In genomic region chr17:19647697-19648474, GRCh38 we compare ENCODE assay signal across 8 cellular contexts. TPM values are rescaled to one million over a fixed set of nuclear protein-coding genes. Genes with fewer than 3 reads are reported as not detected.
DNase-seq lines count a peak whose midpoint lies in the region; ATAC-seq and TF ChIP-seq lines count a peak whose summit lies in the region.

No MANE protein-coding gene starts in this region.

- H3K27ac ChIP-seq in HUES48 (ENCODE audit: low read depth, low read length) (peak overlapping the region; percentile 91), ascending aorta (peak overlapping the region; percentile 97 to 99), right cardiac atrium (ENCODE audit: low read length) (peak overlapping the region; percentile 96)

- 2% methylated on average over 37 of the region's 37 CpGs for WGBS in right cardiac atrium

- peak overlapping the region; percentile 79 for H3K9ac ChIP-seq in HUES48 (ENCODE audit: low read depth, low read length)

- TF ChIP-seq CTCF in ascending aorta (IDR thresholded peaks at IDR 0.05) = no peak

- 0 out of 2 replicates have a peak, but pooled peaks cover 5% of the 10 kb centered on the region for H3K27me3 ChIP-seq in HUES48 (ENCODE audit: control insufficient read depth, insufficient read depth, low read length)
- no peaks in the 10 kb centered on the region for H3K27me3 ChIP-seq in ascending aorta
- no peaks in the 10 kb centered on the region for H3K27me3 ChIP-seq in right cardiac atrium (ENCODE audit: control insufficient read depth, insufficient read depth)

- peaks cover 15% of the 10 kb centered on the region for H3K36me3 ChIP-seq in HUES48 (ENCODE audit: control insufficient read depth, insufficient read depth, low read length)
- H3K36me3 ChIP-seq in ascending aorta = no peaks in the 10 kb centered on the region

- H3K9me3 ChIP-seq in HUES48 (ENCODE audit: control insufficient read depth, insufficient read depth, low read length) (no peaks in the 10 kb centered on the region), ascending aorta (no peaks in the 10 kb centered on the region), right cardiac atrium (ENCODE audit: control insufficient read depth, low read length) (no peaks in the 10 kb centered on the region)

- DNase-seq in DMS 273 treated with DMSO at 0.1 percent for 48 hours (lab: John Stamatoyannopoulos, UW) (peak; percentile 25), SHP77 treated with DMSO at 0.1 percent for 48 hours (lab: John Stamatoyannopoulos, UW) (peak; percentile 91), ascending aorta (ENCODE audit: low spot score in 2 of 2) (peak; percentile 29 to 90), right cardiac atrium (peak; percentile 80 to 88 (median 86)), posterior cingulate gyrus (peak; percentile 55 to 95 (median 68))
- DNase-seq in effector CD8-positive, alpha-beta T cell (lab: John Stamatoyannopoulos, UW) = no peak

- H3K4me1 ChIP-seq in HUES48 (ENCODE audit: control insufficient read depth, insufficient read depth, low read length) = peaks cover 46% of the 10 kb centered on the region
- peaks cover 11 to 35% of the 10 kb centered on the region in 2 donors for H3K4me1 ChIP-seq in ascending aorta
- H3K4me1 ChIP-seq in right cardiac atrium (ENCODE audit: control insufficient read depth, insufficient read depth, low read length) = peaks cover 7% of the 10 kb centered on the region

- peak; percentile 28 for ATAC-seq in GM21381 (IDR thresholded peaks at IDR 0.05; ENCODE audit: unreplicated experiment)
- peak; percentile 60 to 72 for ATAC-seq in right cardiac atrium

- intact Hi-C loops in ascending aorta (cut with DNase I) = loop anchor here (1.0 to 5.0 kb wide), 6 partner anchors 25 to 286 kb away; partner anchors contain the start of gene B9D1
- intact Hi-C loops in right cardiac atrium (cut with DNase I) = loop anchor here in 2 of 4 donors (10.0 kb wide), 1 partner anchor 133 kb away; no protein-coding TSS in a partner anchor
- intact Hi-C loops in posterior cingulate gyrus (cut with DNase I) = loop anchor here (2.0 to 10.0 kb wide), 4 partner anchors 104 to 283 kb away; partner anchors contain the start of gene B9D1

- H3K4me3 ChIP-seq in HUES48 (ENCODE audit: low read depth, low read length) (peak overlapping the region; percentile 91), ascending aorta (peak overlapping the region; percentile 75 to 85), right cardiac atrium (ENCODE audit: low read length) (peak overlapping the region; percentile 77)

RNA-seq across cellular contexts. Expression of gene ALDH3A2, which starts 0.7 kb away (rescaled TPM):
- 189 TPM for total RNA-seq in ascending aorta
- total RNA-seq in right cardiac atrium = 10 to 100 TPM; 34.1 to 51.9 (median 43.4) TPM
- polyA plus RNA-seq in right cardiac atrium = 24.4 TPM
